Comparison of ENCODE assay signal across 2 cellular contexts in genomic region chr1:71438626-71439025, GRCh38.
TF ChIP-seq lines count a peak whose summit lies in the region.

No MANE protein-coding gene starts in this region.

TF ChIP-seq in GM23338, 12 proteins besides CTCF, POLR2A, EP300 and RAD21 (continued from another document):
- TF ChIP-seq ZNF462 (CRISPR knock-in tag; IDR thresholded peaks at IDR 0.05) (no peak), EZH2phosphoT487 (IDR thresholded peaks at IDR 0.05; ENCODE audit: unreplicated experiment) (no peak), REST (IDR thresholded peaks at IDR 0.05; ENCODE audit: unreplicated experiment) (no peak), ZNF331 (CRISPR knock-in tag; IDR thresholded peaks at IDR 0.05; ENCODE audit: low read depth) (no peak), NANOG (IDR thresholded peaks at IDR 0.05; ENCODE audit: borderline replicate concordance) (no peak), STAT1 (IDR thresholded peaks at IDR 0.05; ENCODE audit: unreplicated experiment) (no peak), ZNF114 (CRISPR knock-in tag; IDR thresholded peaks at IDR 0.05) (no peak), ETS1 (IDR thresholded peaks at IDR 0.05) (no peak), CREB1 (CRISPR knock-in tag; IDR thresholded peaks at IDR 0.05; ENCODE audit: low read depth) (no peak), JUNB (IDR thresholded peaks at IDR 0.05; ENCODE audit: unreplicated experiment) (no peak)

TF ChIP-seq in WTC11, 78 proteins besides CTCF, POLR2A, EP300 and RAD21 (continued from another document):
- TF ChIP-seq E2F4 (CRISPR knock-in tag; IDR thresholded peaks at IDR 0.05; ENCODE audit: borderline replicate concordance, low read depth) (no peak), ERG (CRISPR knock-in tag; IDR thresholded peaks at IDR 0.05) (no peak), TEAD4 (CRISPR knock-in tag; IDR thresholded peaks at IDR 0.05) (no peak), JAZF1 (CRISPR knock-in tag; IDR thresholded peaks at IDR 0.05) (no peak), ZNF138 (CRISPR knock-in tag; conservative IDR thresholded peaks at IDR 0.05) (no peak), AR (CRISPR knock-in tag; IDR thresholded peaks at IDR 0.05) (no peak), CDX4 (CRISPR knock-in tag; IDR thresholded peaks at IDR 0.05; ENCODE audit: borderline replicate concordance) (no peak), NFYB (CRISPR knock-in tag; conservative IDR thresholded peaks at IDR 0.05; ENCODE audit: low read depth) (no peak), ZNF232 (CRISPR knock-in tag; IDR thresholded peaks at IDR 0.05) (no peak), NR1H2 (CRISPR knock-in tag; IDR thresholded peaks at IDR 0.05) (no peak)
